10 cellular contexts compared by ENCODE assay signal in the genomic region with DNA sequence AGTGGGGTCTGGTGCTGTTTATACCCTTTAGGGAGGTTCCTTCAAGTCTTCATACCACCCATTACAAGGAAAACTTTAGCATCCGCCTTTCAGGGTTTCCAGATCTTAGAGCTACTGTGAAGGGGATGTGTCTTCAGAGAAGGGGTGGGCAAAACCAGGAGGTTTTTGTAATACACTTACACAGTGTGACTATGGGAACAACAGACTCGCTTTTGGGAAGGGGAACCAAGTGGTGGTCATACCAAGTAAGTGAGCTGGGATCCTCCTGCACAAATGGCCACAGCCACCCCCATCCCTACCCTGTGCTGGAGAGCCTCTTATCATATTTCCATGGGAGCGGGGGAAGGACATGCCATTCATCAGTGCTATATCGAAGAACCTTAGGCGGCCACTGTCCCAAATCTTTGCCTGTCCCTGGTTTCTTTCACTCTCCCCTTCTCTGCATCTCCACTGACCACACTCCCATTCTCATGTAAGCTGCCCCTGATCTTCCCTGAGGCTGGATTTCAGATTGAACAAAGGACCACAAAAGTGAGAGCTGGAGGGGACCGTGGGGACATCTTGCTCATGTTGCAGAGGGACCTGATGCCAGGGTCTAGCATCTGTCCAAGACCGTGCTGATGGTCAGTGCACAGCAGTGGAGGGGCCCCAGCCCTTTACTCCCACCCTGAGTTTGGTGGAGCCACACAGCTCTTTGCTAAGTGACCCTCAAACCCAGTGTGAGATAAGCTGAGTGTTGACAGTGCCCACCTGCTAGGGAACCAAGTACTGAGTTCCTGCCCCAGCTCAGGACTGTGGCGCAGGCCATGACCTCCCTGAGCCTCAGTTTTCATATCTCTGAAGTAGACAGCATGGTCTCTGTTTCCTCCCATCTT. TPM values are rescaled to one million over a fixed set of nuclear protein-coding genes. Genes with fewer than 3 reads are reported as not detected.
DNase-seq lines count a peak whose midpoint lies in the region; ATAC-seq, FAIRE-seq and TF ChIP-seq lines count a peak whose summit lies in the region.
"Had no signal": no experiment of that assay in that cellular context is flagged by ENCODE, and none has a peak within 500 bp of the region (broad histone marks: within the 10 kb centered on the region; RNA-seq: fewer than 3 reads in every experiment).

No MANE protein-coding gene starts in this region.

- in situ Hi-C loops in GM18951 (cut with MboI; ENCODE audit: low sequenced_read_pairs, unreplicated experiment) = no loop called here

- intact Hi-C loops in body of pancreas (cut with DNase I) = no loop called here

- peak overlapping the region; percentile 50 for H3K4me2 ChIP-seq in A549
- H3K4me2 ChIP-seq: GM23338 had no signal

- no peak for FAIRE-seq in A549 (lab: Jason Lieb, UNC)

- WGBS in A549 (ENCODE audit: missing lambda C conversion rate) = 95% methylated on average over 8 of the region's 8 CpGs
- 86% methylated on average over 8 of the region's 8 CpGs for WGBS in body of pancreas, 2 donors

- no peak for TF ChIP-seq EP300 in A549 (IDR thresholded peaks at IDR 0.05)

- CTCF ChIA-PET in A549 (lab: Yijun Ruan, JAX) = interaction anchor here (0.6 to 2.3 kb wide), 6 partner anchors 22 to 315 kb away, joined by 3 to 9 read pairs (median 6); no protein-coding TSS in a partner anchor

- H3K27ac ChIP-seq in A549 (peak overlapping the region; percentile 81 to 84), mucosa of rectum (ENCODE audit: low read depth in 2 of 2, low read length in 2 of 2) (peak overlapping the region; percentile 51 to 56), body of pancreas (no peak overlapping the region)

- ATAC-seq in A549 (no peak), GM19324 (IDR thresholded peaks at IDR 0.05; ENCODE audit: low FRiP score, unreplicated experiment) (no peak), body of pancreas (no peak)
- ATAC-seq: GM23338 had no signal

- TF ChIP-seq POLR2A in A549 (IDR thresholded peaks at IDR 0.05; ENCODE audit: low read length) (no peak), GM18951 (IDR thresholded peaks at IDR 0.05; ENCODE audit: extremely low read depth, insufficient read depth, insufficient read length) (peak; percentile 24), body of pancreas (IDR thresholded peaks at IDR 0.05) (no peak)

- H3K36me3 ChIP-seq in adipocyte (ENCODE audit: control insufficient read depth, insufficient read depth, low read length, severe bottlenecking) (no peaks in the 10 kb centered on the region), mucosa of rectum (ENCODE audit: control insufficient read depth in 2 of 2, insufficient read depth in 2 of 2, low read length in 2 of 2) (no peaks in the 10 kb centered on the region), body of pancreas (replicated peaks in 1 of 2; ENCODE audit: insufficient read depth in 1 of 2, low read depth in 2 of 2) (no peaks in the 10 kb centered on the region)

- H3K9ac ChIP-seq in adipocyte (ENCODE audit: low read length) = peak overlapping the region; percentile 13
- H3K9ac ChIP-seq in mucosa of rectum (ENCODE audit: low read depth in 1 of 2, low read length in 2 of 2) = no peak overlapping the region

- H3K4me3 ChIP-seq in A549 (no peak overlapping the region), adipocyte (ENCODE audit: low read length) (no peak overlapping the region), mucosa of rectum (ENCODE audit: low read length in 2 of 2) (no peak overlapping the region), body of pancreas (no peak overlapping the region)
- H3K4me3 ChIP-seq: GM23338 had no signal

- H3K27me3 ChIP-seq in adipocyte (replicated peaks; ENCODE audit: control insufficient read depth, insufficient read depth, low read length) (no peaks in the 10 kb centered on the region), mucosa of rectum (ENCODE audit: control insufficient read depth in 2 of 2, insufficient read depth in 2 of 2, low read length in 2 of 2) (no peaks in the 10 kb centered on the region), body of pancreas (no peaks in the 10 kb centered on the region)

- DNase-seq in A549 (ENCODE audit: low read depth in 1 of 2, low spot score in 1 of 2) (no peak), adipocyte (ENCODE audit: low read depth) (no peak), body of pancreas (no peak), NCI-H2029 treated with DMSO at 0.1 percent for 48 hours (lab: John Stamatoyannopoulos, UW) (no peak), iPS-NIHi7 (ENCODE audit: extremely low spot score) (no peak)
- DNase-seq: NCI-H1417 had no signal

- no peaks in the 10 kb centered on the region for H3K9me3 ChIP-seq in A549
- H3K9me3 ChIP-seq in adipocyte (ENCODE audit: control insufficient read depth, low read length) = no peaks in the 10 kb centered on the region
- no peaks in the 10 kb centered on the region for H3K9me3 ChIP-seq in mucosa of rectum (ENCODE audit: control insufficient read depth in 2 of 2, low read length in 2 of 2)
- no peaks in the 10 kb centered on the region for H3K9me3 ChIP-seq in body of pancreas

- POLR2A ChIA-PET in A549 (lab: Yijun Ruan, JAX) = no interaction called here

- no peak for TF ChIP-seq RAD21 in A549 (conservative IDR thresholded peaks at IDR 0.05 in 1 of 2, IDR thresholded peaks at IDR 0.05 in 1 of 2)

- TF ChIP-seq CTCF in A549 (IDR thresholded peaks at IDR 0.05) (no peak), body of pancreas (IDR thresholded peaks at IDR 0.05) (no peak)

- H3K4me1 ChIP-seq in A549 (peaks cover 20% of the 10 kb centered on the region), adipocyte (ENCODE audit: control insufficient read depth, insufficient read depth, low read length) (peaks cover 40% of the 10 kb centered on the region), mucosa of rectum (ENCODE audit: control insufficient read depth in 2 of 2, insufficient read depth in 2 of 2, low read length in 2 of 2) (peaks cover 0 to 2% of the 10 kb centered on the region in 2 donors), body of pancreas (no peaks in the 10 kb centered on the region)

TF ChIP-seq in A549, 52 proteins besides CTCF, POLR2A, EP300 and RAD21 (continues in another document):
- TF ChIP-seq SMC3 (IDR thresholded peaks at IDR 0.05) (no peak), FOSL2 (IDR thresholded peaks at IDR 0.05) (no peak), FOSL2 (CRISPR knock-in tag; IDR thresholded peaks at IDR 0.05) (no peak), FOXS1 (CRISPR knock-in tag; IDR thresholded peaks at IDR 0.05) (no peak), BCL3 (IDR thresholded peaks at IDR 0.05) (no peak), RARB (CRISPR knock-in tag; IDR thresholded peaks at IDR 0.05) (no peak), HES2 (IDR thresholded peaks at IDR 0.05) (no peak), ZFP36 (IDR thresholded peaks at IDR 0.05; ENCODE audit: borderline replicate concordance, partially characterized antibody) (no peak), CHD4 (IDR thresholded peaks at IDR 0.05; ENCODE audit: borderline replicate concordance) (no peak), HOXA7 (CRISPR knock-in tag; IDR thresholded peaks at IDR 0.05) (no peak), CBX2 (IDR thresholded peaks at IDR 0.05; ENCODE audit: borderline replicate concordance, low read depth) (no peak), NR3C1 (IDR thresholded peaks at IDR 0.05) (no peak), HEYL (CRISPR knock-in tag; IDR thresholded peaks at IDR 0.05) (no peak), SREBF2 (IDR thresholded peaks at IDR 0.05) (no peak), MAZ (IDR thresholded peaks at IDR 0.05; ENCODE audit: borderline replicate concordance, low read depth, low read length) (no peak), REST (IDR thresholded peaks at IDR 0.05) (no peak)

RNA-seq across cellular contexts. Expression of gene DAD1, which starts 51.4 kb away (rescaled TPM):
- polyA plus RNA-seq in A549 (2011; rRNA removed) = 458 and 474 TPM in 2 replicates
- polyA plus RNA-seq in A549 (2012; cell fraction: cytosol; rRNA removed) = 417 and 429 TPM in 2 replicates
- polyA plus RNA-seq in A549 (2012; cell fraction: nucleus; rRNA removed) = 241 and 387 TPM in 2 replicates
- polyA plus RNA-seq in A549 (2017; fragmentation: RNase III; extraction: RNeasy Plus Mini Kit Qiagen cat#74134 plus additional on column Dnase treatment) = 314 to 317 TPM (median 317 TPM) in 3 replicates
- polyA minus RNA-seq in A549 (2011; rRNA and poly(A)+ RNA removed) = 144 and 183 TPM in 2 replicates
- total RNA-seq in body of pancreas = 100 to 1,000 TPM in 1 of 2 donors, 10 to 100 TPM in 1; 91.3 to 104 TPM

Comparison
In these comparisons a context has a peak if more than half of its experiments do, and no peak if none do; other contexts are left out.
1. H3K27ac ChIP-seq: peak in A549 (2 of 2) and mucosa of rectum (2 of 2); none in body of pancreas (0 of 4).